Comparison of ENCODE assay signal across 19 cellular contexts in the genomic region with DNA sequence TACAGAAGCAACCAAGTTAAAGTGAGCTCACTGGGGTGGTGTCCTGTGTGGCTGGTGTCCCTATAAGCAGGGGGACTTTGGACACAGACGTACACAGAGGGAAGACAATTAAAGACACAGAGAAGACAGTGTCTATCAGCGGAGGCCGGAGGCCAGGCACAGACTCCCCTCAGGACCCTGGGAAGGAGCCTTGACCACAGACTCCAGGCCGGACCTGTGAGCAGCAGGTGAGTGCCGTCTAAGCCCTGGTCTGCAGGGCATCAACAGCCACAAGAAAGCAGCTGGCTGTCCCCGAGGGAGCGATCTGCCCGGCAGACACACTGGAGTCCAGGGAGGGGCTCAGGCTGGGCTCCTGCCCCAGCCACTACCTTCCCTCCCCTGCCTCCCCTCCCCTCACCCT.
DNase-seq lines count a peak whose midpoint lies in the region; ATAC-seq and TF ChIP-seq lines count a peak whose summit lies in the region.
"Had no signal": no experiment of that assay in that cellular context is flagged by ENCODE, and none has a peak within 500 bp of the region (broad histone marks: within the 10 kb centered on the region; RNA-seq: fewer than 3 reads in every experiment).

No MANE protein-coding gene starts in this region.

- peak overlapping the region; percentile 19 for H3K27ac Mint-ChIP-seq in neural crest cell (ENCODE audit: unreplicated experiment)
- H3K27ac Mint-ChIP-seq in natural killer cell = no peak overlapping the region
- H3K27ac Mint-ChIP-seq: GM23338 had no signal

- H3K27me3 Mint-ChIP-seq in neural crest cell (ENCODE audit: low read depth) = no peaks in the 10 kb centered on the region
- no peaks in the 10 kb centered on the region for H3K27me3 Mint-ChIP-seq in natural killer cell (ENCODE audit: low read depth in 2 of 2)

- H3K4me3 Mint-ChIP-seq in neural crest cell = no peak overlapping the region
- H3K4me3 Mint-ChIP-seq in natural killer cell = no peak overlapping the region
- H3K4me3 Mint-ChIP-seq: GM23338 had no signal

- H3K27ac ChIP-seq in right cardiac atrium (ENCODE audit: low read length) (no peak overlapping the region), aorta (ENCODE audit: low read depth in 1 of 2, low read length in 2 of 2) (no peak overlapping the region), esophagus squamous epithelium (no peak overlapping the region)
- H3K27ac ChIP-seq: BLaER1 treated with 17β-estradiol and CSF1 and Interleukin-3, amounts not matched to agents 10 nM and 100 nM had no signal

- H3K9me3 ChIP-seq in right cardiac atrium (ENCODE audit: control insufficient read depth, low read length) (no peaks in the 10 kb centered on the region), aorta (ENCODE audit: control insufficient read depth, low read length) (no peaks in the 10 kb centered on the region), esophagus squamous epithelium (no peaks in the 10 kb centered on the region)

- DNase-seq in activated T-cell treated with anti-CD3 and anti-CD28 coated beads, Interleukin-2, amount 50 U/mL, for 1 hour = peak; percentile 8
- no peak for DNase-seq in activated T-cell treated with anti-CD3 and anti-CD28 coated beads for 4 hours
- DNase-seq in left ventricle myocardium superior = peak; percentile 18
- no peak for DNase-seq in right cardiac atrium
- no peak for DNase-seq in neural crest cell (ENCODE audit: low read depth, low spot score)
- DNase-seq in aorta = peak; percentile 21 to 59
- no peak for DNase-seq in esophagus squamous epithelium (lab: John Stamatoyannopoulos, UW)
- no peak for DNase-seq in natural killer cell
- DNase-seq: DMS79 treated with DMSO at 0.1 percent for 48 hours; MV-4-11; NCI-H1417; NCI-H1930; NCI-H2171; NCI-H446; NCI-H69; NK-92 treated with Interleukin-12 subunit alpha and Interleukin-12 subunit beta, amount 100 ng/mL, for 24 hours had no signal

- no peak for TF ChIP-seq POLR2A in esophagus squamous epithelium (IDR thresholded peaks at IDR 0.05)

- ATAC-seq in left ventricle myocardium superior (no peak), right cardiac atrium (no peak), aorta (ENCODE audit: low FRiP score) (no peak), natural killer cell (no peak)
- ATAC-seq: GM23338, K562 had no signal

- TF ChIP-seq CTCF in neural crest cell (conservative IDR thresholded peaks at IDR 0.05) (no peak), esophagus squamous epithelium (IDR thresholded peaks at IDR 0.05) (no peak), natural killer cell (IDR thresholded peaks at IDR 0.05) (no peak)

- no peaks in the 10 kb centered on the region for H3K9me3 Mint-ChIP-seq in neural crest cell
- no peaks in the 10 kb centered on the region for H3K9me3 Mint-ChIP-seq in natural killer cell
- H3K9me3 Mint-ChIP-seq: GM23338 had no signal

- H3K4me3 ChIP-seq in right cardiac atrium (ENCODE audit: low read length) (no peak overlapping the region), aorta (ENCODE audit: low read length in 2 of 2) (no peak overlapping the region), esophagus squamous epithelium (no peak overlapping the region)
- H3K4me3 ChIP-seq: BLaER1 treated with 17β-estradiol and CSF1 and Interleukin-3, amounts not matched to agents 10 nM and 100 nM; GM23338; K562 had no signal

- H3K36me3 ChIP-seq in aorta (ENCODE audit: control insufficient read depth in 1 of 2, insufficient read depth in 2 of 2, low read length in 1 of 2) (no peaks in the 10 kb centered on the region), esophagus squamous epithelium (no peaks in the 10 kb centered on the region)
- H3K36me3 ChIP-seq: BLaER1 treated with 17β-estradiol and CSF1 and Interleukin-3, amounts not matched to agents 10 nM and 100 nM had no signal

- H3K4me1 Mint-ChIP-seq in neural crest cell = no peaks in the 10 kb centered on the region
- H3K4me1 Mint-ChIP-seq in natural killer cell = peaks cover 0 to 4% of the 10 kb centered on the region in 2 donors
- H3K4me1 Mint-ChIP-seq: GM23338 had no signal

- intact Hi-C loops in left ventricle myocardium superior (cut with micrococcal nuclease) = no loop called here
- intact Hi-C loops in right cardiac atrium (cut with DNase I) = loop anchor here in 1 of 4 donors (10.0 kb wide), 1 partner anchor 226 kb away; a partner anchor contains a TSS
- intact Hi-C loops in aorta (cut with DNase I) = no loop called here
- intact Hi-C loops in esophagus squamous epithelium (cut with DNase I) = no loop called here
- intact Hi-C loops in natural killer cell (cut with micrococcal nuclease) = no loop called here

- H3K36me3 Mint-ChIP-seq in neural crest cell (ENCODE audit: low read depth) (no peaks in the 10 kb centered on the region), natural killer cell (no peaks in the 10 kb centered on the region)

- WGBS in right cardiac atrium = 80% methylated on average over 8 of the region's 8 CpGs
- 67% methylated on average over 8 of the region's 8 CpGs for WGBS in aorta, 2 donors
- WGBS in esophagus squamous epithelium, 2 donors = 76 to 90% methylated on average over 3 to 5 of the region's 8 CpGs

- H3K27me3 ChIP-seq in right cardiac atrium (ENCODE audit: control insufficient read depth, insufficient read depth) (no peaks in the 10 kb centered on the region), aorta (ENCODE audit: control insufficient read depth in 1 of 2, insufficient read depth in 2 of 2, low read length in 1 of 2) (no peaks in the 10 kb centered on the region), esophagus squamous epithelium (peaks cover 0 to 25% (median 0%) of the 10 kb centered on the region in 4 donors)
- H3K27me3 ChIP-seq: BLaER1 treated with 17β-estradiol and CSF1 and Interleukin-3, amounts not matched to agents 10 nM and 100 nM had no signal

- H3K4me1 ChIP-seq in right cardiac atrium (ENCODE audit: control insufficient read depth, insufficient read depth, low read length) = no peaks in the 10 kb centered on the region
- no peaks in the 10 kb centered on the region for H3K4me1 ChIP-seq in aorta (ENCODE audit: control insufficient read depth in 1 of 2, insufficient read depth in 2 of 2, low read length in 2 of 2)
- H3K4me1 ChIP-seq in esophagus squamous epithelium = no peaks in the 10 kb centered on the region

Comparison
In these comparisons a context has a peak if more than half of its experiments do, and no peak if none do; other contexts are left out.
1. DNase-seq: peak in activated T-cell treated with anti-CD3 and anti-CD28 coated beads, Interleukin-2, amount 50 U/mL, for 1 hour (single experiment), left ventricle myocardium superior (single experiment) and aorta (2 of 2); none in activated T-cell treated with anti-CD3 and anti-CD28 coated beads for 4 hours (single experiment), right cardiac atrium (0 of 3), neural crest cell (single experiment), esophagus squamous epithelium (single experiment) and natural killer cell (single experiment).